In genomic region chr2:30583204-30583749, GRCh38 we compare ENCODE assay signal across 17 cellular contexts.
DNase-seq lines count a peak whose midpoint lies in the region; ATAC-seq, FAIRE-seq and TF ChIP-seq lines count a peak whose summit lies in the region.
"Had no signal": no experiment of that assay in that cellular context is flagged by ENCODE, and none has a peak within 500 bp of the region (broad histone marks: within the 10 kb centered on the region; RNA-seq: fewer than 3 reads in every experiment).

No MANE protein-coding gene starts in this region.

- no peak for TF ChIP-seq RAD21 in GM12878 (IDR thresholded peaks at IDR 0.05; ENCODE audit: insufficient read depth, low read depth, low read length)

- H2AFZ ChIP-seq in KMS-11 (ENCODE audit: low read depth), result no peak overlapping the region
- no peak overlapping the region for H2AFZ ChIP-seq in GM12878 (ENCODE audit: control insufficient read depth, low read depth, low read length)
- H2AFZ ChIP-seq: GM23338 had no signal

- no peak for DNase-seq in GM12878 (ENCODE audit: low read depth, low spot score)
- DNase-seq in frontal cortex (ENCODE audit: low spot score in 2 of 2), result no peak
- DNase-seq in NCI-H524 (lab: John Stamatoyannopoulos, UW), result no peak
- DNase-seq: BE2C; CD8-positive, alpha-beta T cell; DMS79; NCI-H1048; NCI-H1436 treated with DMSO at 0.1 percent for 48 hours; NCI-H2081; NCI-H510A treated with DMSO at 0.1 percent for 48 hours had no signal

- H4K20me1 ChIP-seq in DOHH2 (ENCODE audit: control insufficient read depth, insufficient read depth, low read depth, low read length), result no peaks in the 10 kb centered on the region
- no peaks in the 10 kb centered on the region for H4K20me1 ChIP-seq in KMS-11 (ENCODE audit: insufficient read depth)
- no peaks in the 10 kb centered on the region for H4K20me1 ChIP-seq in GM12878 (ENCODE audit: control insufficient read depth, insufficient read depth)

- H3K27ac ChIP-seq in DOHH2 (ENCODE audit: low read depth, low read length), result no peak overlapping the region
- H3K27ac ChIP-seq in KMS-11, result no peak overlapping the region
- H3K27ac ChIP-seq in GM12878 (ENCODE audit: control insufficient read depth, insufficient read depth), result no peak overlapping the region

- BruUV-seq in GM12878 (replicated peaks; lab: Mats Ljungman, UMichigan), result no TSS peak

- H3K79me2 ChIP-seq in DOHH2 (ENCODE audit: control insufficient read depth, low read length), result no peaks in the 10 kb centered on the region
- no peaks in the 10 kb centered on the region for H3K79me2 ChIP-seq in KMS-11 (ENCODE audit: insufficient read depth, low read depth)
- H3K79me2 ChIP-seq in GM12878 (ENCODE audit: control insufficient read depth, insufficient read depth, low read length), result no peaks in the 10 kb centered on the region

- H3K9me2 ChIP-seq in DOHH2 (replicated peaks; ENCODE audit: control insufficient read depth, low read length), result no peaks in the 10 kb centered on the region

- H3K4me1 Mint-ChIP-seq in stimulated activated memory B cell treated with anti-CD40 and anti-IgM and Interleukin-4, amounts not matched to agents 10 μg/mL and 1 μg/mL and 100 μg/mL, for 72 hours, result peaks cover 65% of the 10 kb centered on the region

- H3K4me3 Mint-ChIP-seq in stimulated activated memory B cell treated with anti-CD40 and anti-IgM and Interleukin-4, amounts not matched to agents 10 μg/mL and 1 μg/mL and 100 μg/mL, for 72 hours, result no peak overlapping the region
- H3K4me3 Mint-ChIP-seq: CD8-positive, alpha-beta T cell; GM23338 had no signal

- H3K4me3 ChIP-seq in DOHH2 (ENCODE audit: low read length) (no peak overlapping the region; the same call in 1 of the 2 replicates), KMS-11 (IDR thresholded peaks at IDR 0.05; ENCODE audit: insufficient read depth, low read depth, low read length) (no peak overlapping the region), GM12878 (no peak overlapping the region)
- H3K4me3 ChIP-seq: GM23338 had no signal

- intact Hi-C loops in GM12878 (cut with micrococcal nuclease; ENCODE audit: unreplicated experiment), result no loop called here

- peaks cover 35% of the 10 kb centered on the region for H3K4me1 ChIP-seq in DOHH2 (ENCODE audit: control insufficient read depth, low read length)
- peaks cover 11% of the 10 kb centered on the region for H3K4me1 ChIP-seq in KMS-11 (ENCODE audit: low read depth, poor library complexity, severe bottlenecking)
- H3K4me1 ChIP-seq in GM12878 (ENCODE audit: control insufficient read depth, insufficient read depth, low read length), result peaks cover 13% of the 10 kb centered on the region
- H3K4me1 ChIP-seq: BE2C had no signal

- no peak overlapping the region for H3K9ac ChIP-seq in KMS-11
- H3K9ac ChIP-seq in GM12878 (ENCODE audit: control insufficient read depth, insufficient read depth, low read length), result no peak overlapping the region

- WGBS in GM12878 (ENCODE audit: insufficient coverage, insufficient replicate concordance, low lambda C conversion rate, missing lambda C conversion rate), result 89% methylated on average over 3 of the region's 3 CpGs

- TF ChIP-seq CTCF in DOHH2 (IDR thresholded peaks at IDR 0.05; ENCODE audit: low read depth, low read length, poor library complexity, severe bottlenecking) (no peak), KMS-11 (conservative IDR thresholded peaks at IDR 0.05; ENCODE audit: low read depth, low read length) (no peak), GM12878 (IDR thresholded peaks at IDR 0.05 in 2 of 3, conservative IDR thresholded peaks at IDR 0.05 in 1 of 3; ENCODE audit: control insufficient read depth in 2 of 3, extremely low read depth in 1 of 3, insufficient read depth in 1 of 3, low read depth in 3 of 3, low read length in 3 of 3) (no peak)

- TF ChIP-seq EP300 in GM12878 (IDR thresholded peaks at IDR 0.05; ENCODE audit: borderline replicate concordance in 1 of 2, control insufficient read depth in 1 of 2, low read depth in 2 of 2, low read length in 2 of 2), result no peak

- H3K27me3 Mint-ChIP-seq in stimulated activated memory B cell treated with anti-CD40 and anti-IgM and Interleukin-4, amounts not matched to agents 10 μg/mL and 1 μg/mL and 100 μg/mL, for 72 hours, result no peaks in the 10 kb centered on the region

- peak overlapping the region; percentile 79 for H3K27ac Mint-ChIP-seq in stimulated activated memory B cell treated with anti-CD40 and anti-IgM and Interleukin-4, amounts not matched to agents 10 μg/mL and 1 μg/mL and 100 μg/mL, for 72 hours
- H3K27ac Mint-ChIP-seq: CD8-positive, alpha-beta T cell had no signal

- in situ Hi-C loops in GM12878 (cut with MboI), result no loop called here

- SMC1A ChIA-PET in GM12878 (lab: Charles Lee; ENCODE audit: uncharacterized antibody, unreplicated experiment), result interaction anchor here (0.6 to 1.7 kb wide), 8 partner anchors 9 to 418 kb away, joined by 3 to 7 read pairs (median 4); no protein-coding TSS in a partner anchor

- peaks cover 23% of the 10 kb centered on the region for H3K36me3 Mint-ChIP-seq in stimulated activated memory B cell treated with anti-CD40 and anti-IgM and Interleukin-4, amounts not matched to agents 10 μg/mL and 1 μg/mL and 100 μg/mL, for 72 hours

- peaks cover 3% of the 10 kb centered on the region for H3K36me3 ChIP-seq in DOHH2 (ENCODE audit: control insufficient read depth, low read length)
- no peaks in the 10 kb centered on the region for H3K36me3 ChIP-seq in KMS-11 (ENCODE audit: insufficient read depth)
- no peaks in the 10 kb centered on the region; a peak in 1 of 4 replicates for H3K36me3 ChIP-seq in GM12878 (ENCODE audit: control insufficient read depth in 2 of 2, insufficient read depth in 2 of 2, low read length in 1 of 2)

- ATAC-seq in GM12878 (no peak), HG02938 (IDR thresholded peaks at IDR 0.05; ENCODE audit: unreplicated experiment) (no peak)
- no peak for ATAC-seq in stimulated activated memory B cell treated with anti-CD40 and anti-IgM and Interleukin-4, amounts not matched to agents 10 μg/mL and 1 μg/mL and 100 μg/mL, for 72 hours
- ATAC-seq: CD8-positive, alpha-beta T cell; GM23338; HCT116 had no signal

- H3K9me3 Mint-ChIP-seq in stimulated activated memory B cell treated with anti-CD40 and anti-IgM and Interleukin-4, amounts not matched to agents 10 μg/mL and 1 μg/mL and 100 μg/mL, for 72 hours, result peaks cover 2% of the 10 kb centered on the region
- H3K9me3 Mint-ChIP-seq: CD8-positive, alpha-beta T cell; GM23338 had no signal

- FAIRE-seq in GM12878 (lab: Jason Lieb, UNC) (no peak), frontal cortex (lab: Jason Lieb, UNC) (no peak)
- FAIRE-seq: G401.6 had no signal

- RAD21 ChIA-PET in GM12878 (lab: Charles Lee; ENCODE audit: unreplicated experiment), result interaction anchor here (0.9 to 2.0 kb wide), 3 partner anchors 67 to 375 kb away, joined by 3 to 5 read pairs (median 4); no protein-coding TSS in a partner anchor

- no peak for TF ChIP-seq POLR2A in GM12878 (IDR thresholded peaks at IDR 0.05; ENCODE audit: low read depth, low read length)

- H3F3A ChIP-seq in DOHH2 (ENCODE audit: control insufficient read depth, insufficient read depth), result no peaks in the 10 kb centered on the region

- H3K9me3 ChIP-seq in DOHH2 (ENCODE audit: control insufficient read depth, insufficient read depth, low read length) (no peaks in the 10 kb centered on the region), GM12878 (replicated peaks; ENCODE audit: control insufficient read depth, insufficient read depth, low read length) (no peaks in the 10 kb centered on the region)
- H3K9me3 ChIP-seq: BE2C had no signal

- CTCF ChIA-PET in GM12878 (lab: Yijun Ruan, JAX), result interaction anchor here (1.4 to 2.3 kb wide), 5 partner anchors 8 to 419 kb away, joined by 3 to 6 read pairs (median 5); no protein-coding TSS in a partner anchor

- POLR2A ChIA-PET in GM12878 (lab: Charles Lee), result interaction anchor here (0.6 to 1.1 kb wide), 3 partner anchors 21 to 78 kb away, joined by 3 to 5 read pairs (median 3); no protein-coding TSS in a partner anchor

- H3K27me3 ChIP-seq in DOHH2 (ENCODE audit: control insufficient read depth, low read length) (no peaks in the 10 kb centered on the region), KMS-11 (ENCODE audit: insufficient read depth, low read depth) (no peaks in the 10 kb centered on the region), GM12878 (replicated peaks in 1 of 2; ENCODE audit: control insufficient read depth in 2 of 2, insufficient read depth in 2 of 2, low read length in 1 of 2) (no peaks in the 10 kb centered on the region)
- H3K27me3 ChIP-seq: BE2C had no signal

- peak overlapping the region; percentile 76 for H3K4me2 ChIP-seq in DOHH2 (ENCODE audit: low read length)
- H3K4me2 ChIP-seq in KMS-11, result 0 out of 2 replicates have a peak overlapping the region, but pooled peaks have one; percentile 9
- H3K4me2 ChIP-seq in GM12878 (ENCODE audit: control insufficient read depth, insufficient read depth), result peak overlapping the region; percentile 35; the same call in 1 of the 2 replicates
- H3K4me2 ChIP-seq: GM23338 had no signal

TF ChIP-seq in GM12878, 131 proteins besides CTCF, POLR2A, EP300 and RAD21 (continues in another document):
- TF ChIP-seq CEBPZ (IDR thresholded peaks at IDR 0.05; ENCODE audit: low read depth, low read length) (no peak), TCF7 (IDR thresholded peaks at IDR 0.05; ENCODE audit: borderline replicate concordance) (no peak), ZNF274 (IDR thresholded peaks at IDR 0.05; ENCODE audit: insufficient read depth, insufficient read length) (no peak), ATF7 (IDR thresholded peaks at IDR 0.05; ENCODE audit: low read depth) (no peak), RBBP5 (conservative IDR thresholded peaks at IDR 0.05) (no peak), BACH1 (IDR thresholded peaks at IDR 0.05; ENCODE audit: borderline replicate concordance) (no peak)

Comparison
In these comparisons a context has a peak if more than half of its experiments do, and no peak if none do; other contexts are left out.
1. H3K4me2 ChIP-seq: peak in every context shown above with its lines; median percentile 76 in DOHH2; 35 in GM12878; 9 in KMS-11.